Comparison of ENCODE assay signal across 10 cellular contexts in genomic region chr20:31706607-31707257, GRCh38. TPM values are rescaled to one million over a fixed set of nuclear protein-coding genes. Genes with fewer than 3 reads are reported as not detected.
DNase-seq lines count a peak whose midpoint lies in the region; ATAC-seq, FAIRE-seq and TF ChIP-seq lines count a peak whose summit lies in the region.
"Had no signal": no experiment of that assay in that cellular context is flagged by ENCODE, and none has a peak within 500 bp of the region (broad histone marks: within the 10 kb centered on the region; RNA-seq: fewer than 3 reads in every experiment).

No MANE protein-coding gene starts in this region.

- no peak overlapping the region for H3K4ac ChIP-seq in H9 (ENCODE audit: low read depth, low read length)

- no peak overlapping the region for H3K18ac ChIP-seq in H9 (ENCODE audit: insufficient read length, low read depth, low read length)

- H3K4me3 Mint-ChIP-seq in activated naive CD8-positive, alpha-beta T cell treated with anti-CD3 and anti-CD28 coated beads, Interleukin-2, amount 50 U/mL, for 24 hours = no peak overlapping the region
- H3K4me3 Mint-ChIP-seq in H9 = no peak overlapping the region

- no peak; a peak in 2 of 5 replicates for TF ChIP-seq RAD21 in A549 (conservative IDR thresholded peaks at IDR 0.05 in 1 of 2, IDR thresholded peaks at IDR 0.05 in 1 of 2)

- no peak overlapping the region for H4K91ac ChIP-seq in H9 (ENCODE audit: insufficient read length, low read depth, low read length)

- DNase-seq in A549 (ENCODE audit: low read depth in 1 of 2, low spot score in 1 of 2) (peak in 1 of 2 experiments; percentile 89), lower lobe of right lung (peak; percentile 70), H9 (no peak), NCI-H187 (lab: John Stamatoyannopoulos, UW) (no peak)
- no peak for DNase-seq in activated naive CD8-positive, alpha-beta T cell treated with anti-CD3 and anti-CD28 coated beads, Interleukin-2, amount 50 U/mL, for 24 hours
- no peak for DNase-seq in effector CD8-positive, alpha-beta T cell (lab: John Stamatoyannopoulos, UW)
- DNase-seq: NCI-H524 treated with DMSO at 0.1 percent for 48 hours had no signal

- H3K23me2 ChIP-seq in H9 (ENCODE audit: insufficient read length, low read depth, low read length, poor library complexity, severe bottlenecking) = no peaks in the 10 kb centered on the region

- H4K8ac ChIP-seq in H9 (replicated peaks; ENCODE audit: insufficient read length, low read depth, low read length) = no peak overlapping the region

- H2AK5ac ChIP-seq in H9 (ENCODE audit: insufficient read length, low read length) = no peak overlapping the region

- H3K4me2 ChIP-seq in A549 = peak overlapping the region; percentile 69
- no peak overlapping the region for H3K4me2 ChIP-seq in H9 (ENCODE audit: insufficient read depth, insufficient read length, low read length)

- H3K9ac ChIP-seq in H9 (ENCODE audit: extremely low read depth, insufficient read length, low read length) = no peak overlapping the region

- TF ChIP-seq EP300 in A549 (IDR thresholded peaks at IDR 0.05) = peak; percentile 95 to 96

- no peak overlapping the region for H2AFZ ChIP-seq in H9 (ENCODE audit: low read length)

- H2BK5ac ChIP-seq in H9 (ENCODE audit: insufficient read length, low read length) = no peak overlapping the region

- peak overlapping the region; percentile 16; the same call in 1 of the 3 replicates for H3K4me3 ChIP-seq in A549
- no peak overlapping the region for H3K4me3 ChIP-seq in lower lobe of right lung

- POLR2A ChIA-PET in A549 (lab: Yijun Ruan, JAX) = interaction anchor here (1.1 to 3.4 kb wide), 5 partner anchors 10 to 45 kb away, joined by 4 to 30 read pairs (median 8); partner anchors contain the start of gene BCL2L1

- no peaks in the 10 kb centered on the region for H3K9me3 ChIP-seq in A549
- H3K9me3 ChIP-seq in KOPT-K1 (ENCODE audit: insufficient read depth, low read length, poor library complexity, severe bottlenecking) = no peaks in the 10 kb centered on the region
- no peaks in the 10 kb centered on the region for H3K9me3 ChIP-seq in lower lobe of right lung
- no peaks in the 10 kb centered on the region for H3K9me3 ChIP-seq in H9 (ENCODE audit: control insufficient read depth, low read depth, low read length)

- H2BK20ac ChIP-seq in H9 (ENCODE audit: low read depth, low read length, poor library complexity, severe bottlenecking) = no peak overlapping the region

- intact Hi-C loops in lower lobe of right lung (cut with DNase I) = no loop called here

- H4K5ac ChIP-seq in H9 (ENCODE audit: insufficient read length, low read depth, low read length) = no peak overlapping the region

- no peak for FAIRE-seq in A549 (lab: Jason Lieb, UNC)

- H3K14ac ChIP-seq in H9 (ENCODE audit: insufficient read depth, low read length) = no peak overlapping the region

- H3K9me3 Mint-ChIP-seq in activated naive CD8-positive, alpha-beta T cell treated with anti-CD3 and anti-CD28 coated beads, Interleukin-2, amount 50 U/mL, for 24 hours = no peaks in the 10 kb centered on the region
- H3K9me3 Mint-ChIP-seq in H9 = no peaks in the 10 kb centered on the region

- ATAC-seq in A549 (peak; percentile 27 to 30; a peak in 4 of 6 replicates), lower lobe of right lung (peak; percentile 60 to 64), GM18870 (IDR thresholded peaks at IDR 0.05; ENCODE audit: unreplicated experiment) (no peak)
- no peak for ATAC-seq in activated naive CD8-positive, alpha-beta T cell treated with anti-CD3 and anti-CD28 coated beads, Interleukin-2, amount 50 U/mL, for 24 hours

- peaks cover 2% of the 10 kb centered on the region; the same call in 1 of the 2 replicates for H3K79me2 ChIP-seq in H9 (ENCODE audit: insufficient read depth, low read length)

- H3K27ac ChIP-seq in A549 (peak overlapping the region; percentile 89 to 95), KOPT-K1 (ENCODE audit: low read depth, low read length, poor library complexity, severe bottlenecking) (peak overlapping the region; percentile 20), lower lobe of right lung (peak overlapping the region; percentile 74), H9 (ENCODE audit: insufficient read length, low read depth, low read length) (no peak overlapping the region)
- H3K27ac ChIP-seq: VCaP had no signal

- H3K36me3 Mint-ChIP-seq in activated naive CD8-positive, alpha-beta T cell treated with anti-CD3 and anti-CD28 coated beads, Interleukin-2, amount 50 U/mL, for 24 hours (ENCODE audit: low read depth) = peaks cover 74% of the 10 kb centered on the region
- peaks cover 0 to 51% (median 19%) of the 10 kb centered on the region in 3 experiments; a peak in 6 of 7 replicates for H3K36me3 Mint-ChIP-seq in H9 (ENCODE audit: insufficient read depth in 1 of 3, low read depth in 3 of 3)

- peaks cover 75% of the 10 kb centered on the region for H3K4me1 Mint-ChIP-seq in activated naive CD8-positive, alpha-beta T cell treated with anti-CD3 and anti-CD28 coated beads, Interleukin-2, amount 50 U/mL, for 24 hours
- H3K4me1 Mint-ChIP-seq in H9 = peaks cover 39 to 44% of the 10 kb centered on the region in 2 experiments

- no peaks in the 10 kb centered on the region for H4K20me1 ChIP-seq in H9 (ENCODE audit: control insufficient read depth, insufficient read depth, insufficient read length)

- CTCF ChIA-PET in A549 (lab: Yijun Ruan, JAX) = interaction anchor here (0.7 to 12.5 kb wide), 7 partner anchors 8 to 94 kb away, joined by 3 to 167 read pairs (median 6); partner anchors contain the start of gene BCL2L1

- H2BK120ac ChIP-seq in H9 (ENCODE audit: low read depth, low read length, poor library complexity, severe bottlenecking) = no peak overlapping the region

- peak overlapping the region; percentile 79 for H3K27ac Mint-ChIP-seq in activated naive CD8-positive, alpha-beta T cell treated with anti-CD3 and anti-CD28 coated beads, Interleukin-2, amount 50 U/mL, for 24 hours
- H3K27ac Mint-ChIP-seq in H9 = no peak overlapping the region

- H3K27me3 ChIP-seq in lower lobe of right lung (ENCODE audit: low read depth) (no peaks in the 10 kb centered on the region), H9 (ENCODE audit: insufficient read depth, low read length) (no peaks in the 10 kb centered on the region)

- H3K36me3 ChIP-seq in KOPT-K1 (ENCODE audit: insufficient read depth, low read length) (peaks cover 98% of the 10 kb centered on the region), lower lobe of right lung (peaks cover 60% of the 10 kb centered on the region)

- no peak for TF ChIP-seq POLR2A in A549 (IDR thresholded peaks at IDR 0.05; ENCODE audit: low read length)

- TF ChIP-seq CTCF in A549 (IDR thresholded peaks at IDR 0.05) (no peak), lower lobe of right lung (IDR thresholded peaks at IDR 0.05) (no peak), H9 (conservative IDR thresholded peaks at IDR 0.05) (no peak)

- no peak overlapping the region for H3T11ph ChIP-seq in H9 (ENCODE audit: low read length)

- no peak overlapping the region for H2BK15ac ChIP-seq in H9 (ENCODE audit: low read depth, low read length)

- no peak overlapping the region for H3K23ac ChIP-seq in H9 (ENCODE audit: insufficient read length, low read depth, low read length)

- no peaks in the 10 kb centered on the region for H3K27me3 Mint-ChIP-seq in activated naive CD8-positive, alpha-beta T cell treated with anti-CD3 and anti-CD28 coated beads, Interleukin-2, amount 50 U/mL, for 24 hours
- H3K27me3 Mint-ChIP-seq in H9 (ENCODE audit: low read depth) = no peaks in the 10 kb centered on the region

- H3K4me1 ChIP-seq in A549 (peaks cover 95% of the 10 kb centered on the region), lower lobe of right lung (peaks cover 92% of the 10 kb centered on the region), H9 (ENCODE audit: insufficient read depth, low read length) (no peaks in the 10 kb centered on the region)

- no peak overlapping the region for H2BK12ac ChIP-seq in H9 (ENCODE audit: insufficient read length, low read depth, low read length)

- no peak overlapping the region for H3K56ac ChIP-seq in H9 (ENCODE audit: insufficient read length, low read depth, low read length)

- WGBS in A549 (ENCODE audit: missing lambda C conversion rate) = 11% methylated on average over 2 of the region's 2 CpGs
- WGBS in H9 (ENCODE audit: extremely low coverage, insufficient read length, low lambda C conversion rate) = no CpG with 5 or more reads among the region's 2 CpGs

- H3K79me1 ChIP-seq in H9 (ENCODE audit: insufficient read depth, low read depth, low read length, poor library complexity, severe bottlenecking) = no peaks in the 10 kb centered on the region

TF ChIP-seq in A549, 52 proteins besides CTCF, POLR2A, EP300 and RAD21 (continues in another document):
- TF ChIP-seq POLR2AphosphoS2 (conservative IDR thresholded peaks at IDR 0.05; ENCODE audit: low read length) = no peak
- TF ChIP-seq FOXS1 (CRISPR knock-in tag; IDR thresholded peaks at IDR 0.05) = 0 out of 2 replicates have a peak, but pooled peaks have one; percentile 22
- peak; percentile 27; the same call in 1 of the 3 replicates for TF ChIP-seq SMC3 (IDR thresholded peaks at IDR 0.05)
- TF ChIP-seq HES2 (IDR thresholded peaks at IDR 0.05) = peak; percentile 89
- TF ChIP-seq FOSL2 (IDR thresholded peaks at IDR 0.05) = peak; percentile 31; the same call in 1 of the 2 replicates
- TF ChIP-seq FOSL2 (CRISPR knock-in tag; IDR thresholded peaks at IDR 0.05) = peak; percentile 42

RNA-seq across cellular contexts. Expression of gene BCL2L1, which starts 15.9 kb away (rescaled TPM):
- polyA plus RNA-seq in A549 (2011; rRNA removed) (159 and 178 TPM in 2 replicates), A549 (2017; fragmentation: RNase III; extraction: RNeasy Plus Mini Kit Qiagen cat#74134 plus additional on column Dnase treatment) (143 to 157 TPM (median 154 TPM) in 3 replicates)
- 100 and 118 TPM in 2 replicates for polyA plus RNA-seq in A549 (2012; cell fraction: cytosol; rRNA removed)
- 93.5 and 108 TPM in 2 replicates for polyA plus RNA-seq in A549 (2012; cell fraction: nucleus; rRNA removed)
- 116 and 122 TPM in 2 replicates for polyA minus RNA-seq in A549 (2011; rRNA and poly(A)+ RNA removed)
- total RNA-seq in lower lobe of right lung (126 TPM), H9 (2021) (105 and 109 TPM in 2 replicates)

RNA-seq across cellular contexts. Expression of gene TPX2, which starts 32.4 kb away (rescaled TPM):
- 79.4 and 92.9 TPM in 2 replicates for polyA plus RNA-seq in A549 (2011; rRNA removed)
- 33.0 and 33.5 TPM in 2 replicates for polyA plus RNA-seq in A549 (2012; cell fraction: cytosol; rRNA removed)
- polyA plus RNA-seq in A549 (2012; cell fraction: nucleus; rRNA removed) = 30.7 and 46.3 TPM in 2 replicates
- polyA plus RNA-seq in A549 (2017; fragmentation: RNase III; extraction: RNeasy Plus Mini Kit Qiagen cat#74134 plus additional on column Dnase treatment) = 84.9 to 106 TPM (median 92.9 TPM) in 3 replicates
- polyA minus RNA-seq in A549 (2011; rRNA and poly(A)+ RNA removed) = 39.4 and 42.7 TPM in 2 replicates
- 1.9 TPM for total RNA-seq in lower lobe of right lung
- total RNA-seq in H9 (2021) = 161 TPM in 2 replicates

Comparison
In these comparisons a context has a peak if more than half of its experiments do, and no peak if none do; other contexts are left out.
1. ATAC-seq: peak in A549 (2 of 2) and lower lobe of right lung (2 of 2); none in activated naive CD8-positive, alpha-beta T cell treated with anti-CD3 and anti-CD28 coated beads, Interleukin-2, amount 50 U/mL, for 24 hours (single experiment) and GM18870 (single experiment).
2. RNA of gene TPX2, which starts 32.4 kb away (total RNA-seq): 161 TPM in H9; 1.9 TPM in lower lobe of right lung (single experiment); every median in the first group is over 10 times any median in the second.